9 cellular contexts compared by ENCODE assay signal in genomic region chr7:20021834-20022233, GRCh38.
A peak's percentile ranks its signal among the peaks of the same experiment; 100 is the strongest.
DNase-seq lines count a peak whose midpoint lies in the region; ATAC-seq lines count a peak whose summit lies in the region.
"Had no signal": no experiment of that assay in that cellular context is flagged by ENCODE, and none has a peak within 500 bp of the region (broad histone marks: within the 10 kb centered on the region; RNA-seq: fewer than 3 reads in every experiment).

No MANE protein-coding gene starts in this region.

- H3K4me3 ChIP-seq in MG63 = no peak overlapping the region

- in situ Hi-C loops in G401 (cut with HindIII; ENCODE audit: low sequenced_read_pairs) = no loop called here

- H3K4me3 Mint-ChIP-seq in activated CD4-positive, alpha-beta T cell treated with anti-CD3 and anti-CD28 coated beads, Interleukin-2, amount 10 ng/mL, durations not matched to agents 24 days and 14 days = no peak overlapping the region

- 0 out of 2 replicates have a peak, but pooled peaks cover 5% of the 10 kb centered on the region for H3K9me3 ChIP-seq in MG63

- H3K36me3 Mint-ChIP-seq in activated CD4-positive, alpha-beta T cell treated with anti-CD3 and anti-CD28 coated beads, Interleukin-2, amount 10 ng/mL, durations not matched to agents 24 days and 14 days (ENCODE audit: low read depth) = no peaks in the 10 kb centered on the region

- H3K27me3 Mint-ChIP-seq in activated CD4-positive, alpha-beta T cell treated with anti-CD3 and anti-CD28 coated beads, Interleukin-2, amount 10 ng/mL, durations not matched to agents 24 days and 14 days = no peaks in the 10 kb centered on the region

- no peak overlapping the region for H3K27ac Mint-ChIP-seq in activated CD4-positive, alpha-beta T cell treated with anti-CD3 and anti-CD28 coated beads, Interleukin-2, amount 10 ng/mL, durations not matched to agents 24 days and 14 days

- ATAC-seq in GM18870 (IDR thresholded peaks at IDR 0.05; ENCODE audit: unreplicated experiment) = peak; percentile 92
- ATAC-seq in HG02571 (IDR thresholded peaks at IDR 0.05; ENCODE audit: unreplicated experiment) = peak; percentile 65
- ATAC-seq in HG03520 (IDR thresholded peaks at IDR 0.05; ENCODE audit: unreplicated experiment) = peak; percentile 70

- intact Hi-C loops in activated CD4-positive, alpha-beta T cell treated with anti-CD3 and anti-CD28 coated beads, Interleukin-2, amount 10 ng/mL, durations not matched to agents 24 days and 14 days (cut with micrococcal nuclease) = no loop called here

- no peaks in the 10 kb centered on the region for H3K27me3 ChIP-seq in MG63

- DNase-seq in germinal center (ENCODE audit: low spot score) (peak; percentile 5), MG63 (no peak), G401 (ENCODE audit: low spot score) (no peak), NCI-H1092 treated with DMSO at 0.1 percent for 48 hours (lab: John Stamatoyannopoulos, UW) (no peak)
- no peak for DNase-seq in activated CD4-positive, alpha-beta T cell treated with anti-CD3 and anti-CD28 coated beads, Interleukin-2, amount 10 ng/mL, durations not matched to agents 24 days and 14 days
- DNase-seq: substantia nigra had no signal

- H3K9me3 Mint-ChIP-seq in activated CD4-positive, alpha-beta T cell treated with anti-CD3 and anti-CD28 coated beads, Interleukin-2, amount 10 ng/mL, durations not matched to agents 24 days and 14 days = no peaks in the 10 kb centered on the region

- H3K4me1 Mint-ChIP-seq in activated CD4-positive, alpha-beta T cell treated with anti-CD3 and anti-CD28 coated beads, Interleukin-2, amount 10 ng/mL, durations not matched to agents 24 days and 14 days = no peaks in the 10 kb centered on the region

- no peaks in the 10 kb centered on the region for H3K36me3 ChIP-seq in MG63
